12 cellular contexts compared by ENCODE assay signal in genomic region chr2:234970467-234970866, GRCh38. TPM values are rescaled to one million over a fixed set of nuclear protein-coding genes. Genes with fewer than 3 reads are reported as not detected.
DNase-seq lines count a peak whose midpoint lies in the region; ATAC-seq and TF ChIP-seq lines count a peak whose summit lies in the region.
"Had no signal": no experiment of that assay in that cellular context is flagged by ENCODE, and none has a peak within 500 bp of the region (broad histone marks: within the 10 kb centered on the region; RNA-seq: fewer than 3 reads in every experiment).

No MANE protein-coding gene starts in this region.

- intact Hi-C loops in Calu3 (cut with micrococcal nuclease; ENCODE audit: unreplicated experiment) (no loop called here), mucosa of descending colon (cut with DNase I, micrococcal nuclease) (no loop called here)

- TF ChIP-seq CTCF in Calu3 (IDR thresholded peaks at IDR 0.05; ENCODE audit: unreplicated experiment) (no peak), mucosa of descending colon (IDR thresholded peaks at IDR 0.05) (no peak)

- BruUV-seq in Calu3 (replicated peaks; lab: Mats Ljungman, UMichigan): no TSS peak

- H3K9me3 Mint-ChIP-seq in Calu3 (ENCODE audit: low read depth, unreplicated experiment): no peaks in the 10 kb centered on the region
- no peaks in the 10 kb centered on the region for H3K9me3 Mint-ChIP-seq in activated naive CD8-positive, alpha-beta T cell treated with anti-CD3 and anti-CD28 coated beads, Interleukin-2, amount 50 U/mL, for 24 hours
- H3K9me3 Mint-ChIP-seq: activated CD4-positive, alpha-beta T cell treated with anti-CD3 and anti-CD28 coated beads, Interleukin-2, amount 10 ng/mL, durations not matched to agents 24 days and 14 days had no signal

- CTCF ChIA-PET in Calu3 (lab: Charles Lee): no interaction called here

- H3K4me3 Mint-ChIP-seq in Calu3 (ENCODE audit: low read depth, unreplicated experiment): peak overlapping the region; percentile 61
- no peak overlapping the region for H3K4me3 Mint-ChIP-seq in activated naive CD8-positive, alpha-beta T cell treated with anti-CD3 and anti-CD28 coated beads, Interleukin-2, amount 50 U/mL, for 24 hours
- H3K4me3 Mint-ChIP-seq: activated CD4-positive, alpha-beta T cell treated with anti-CD3 and anti-CD28 coated beads, Interleukin-2, amount 10 ng/mL, durations not matched to agents 24 days and 14 days; CD14-positive monocyte had no signal

- peak; percentile 55 for DNase-seq in Calu3
- DNase-seq in MG63: peak; percentile 68
- no peak for DNase-seq in mucosa of descending colon
- no peak for DNase-seq in activated naive CD8-positive, alpha-beta T cell treated with anti-CD3 and anti-CD28 coated beads, Interleukin-2, amount 50 U/mL, for 24 hours
- no peak for DNase-seq in activated naive CD4-positive, alpha-beta T cell treated with anti-CD3 and anti-CD28 coated beads, Interleukin-2, amount 50 U/mL, for 16 hours
- DNase-seq in central memory CD4-positive, alpha-beta T cell: no peak
- DNase-seq: activated CD4-positive, alpha-beta T cell treated with anti-CD3 and anti-CD28 coated beads, Interleukin-2, amount 10 ng/mL, durations not matched to agents 24 days and 14 days; NCI-H524 treated with DMSO at 0.1 percent for 48 hours; transverse colon had no signal

- H3K36me3 ChIP-seq in MG63 (peaks cover 42% of the 10 kb centered on the region), mucosa of descending colon (ENCODE audit: low read depth) (no peaks in the 10 kb centered on the region)
- H3K36me3 ChIP-seq: transverse colon had no signal

- ATAC-seq in mucosa of descending colon: peak; percentile 70
- no peak for ATAC-seq in activated naive CD8-positive, alpha-beta T cell treated with anti-CD3 and anti-CD28 coated beads, Interleukin-2, amount 50 U/mL, for 24 hours
- no peak for ATAC-seq in GM19023 (IDR thresholded peaks at IDR 0.05; ENCODE audit: unreplicated experiment)

- H3K27ac Mint-ChIP-seq in Calu3 (ENCODE audit: unreplicated experiment): peak overlapping the region; percentile 58
- H3K27ac Mint-ChIP-seq in activated naive CD8-positive, alpha-beta T cell treated with anti-CD3 and anti-CD28 coated beads, Interleukin-2, amount 50 U/mL, for 24 hours: no peak overlapping the region
- H3K27ac Mint-ChIP-seq: activated CD4-positive, alpha-beta T cell treated with anti-CD3 and anti-CD28 coated beads, Interleukin-2, amount 10 ng/mL, durations not matched to agents 24 days and 14 days; CD14-positive monocyte had no signal

- peaks cover 22% of the 10 kb centered on the region for H3K4me1 ChIP-seq in mucosa of descending colon (ENCODE audit: low read depth)

- H3K4me3 ChIP-seq in MG63 (no peak overlapping the region), mucosa of descending colon (no peak overlapping the region)
- H3K4me3 ChIP-seq: transverse colon had no signal

- peak overlapping the region; percentile 25 for H3K27ac ChIP-seq in cingulate gyrus (ENCODE audit: low read depth, low read length)

- H3K9me3 ChIP-seq in MG63 (no peaks in the 10 kb centered on the region), mucosa of descending colon (no peaks in the 10 kb centered on the region)
- H3K9me3 ChIP-seq: transverse colon had no signal

- H3K27me3 ChIP-seq in MG63: no peaks in the 10 kb centered on the region
- H3K27me3 ChIP-seq: transverse colon had no signal

- H3K27me3 Mint-ChIP-seq in Calu3 (ENCODE audit: unreplicated experiment): no peaks in the 10 kb centered on the region
- peaks cover 9% of the 10 kb centered on the region for H3K27me3 Mint-ChIP-seq in activated naive CD8-positive, alpha-beta T cell treated with anti-CD3 and anti-CD28 coated beads, Interleukin-2, amount 50 U/mL, for 24 hours

- H3K4me1 Mint-ChIP-seq in Calu3 (ENCODE audit: low read depth, unreplicated experiment): peaks cover 39% of the 10 kb centered on the region
- H3K4me1 Mint-ChIP-seq in activated naive CD8-positive, alpha-beta T cell treated with anti-CD3 and anti-CD28 coated beads, Interleukin-2, amount 50 U/mL, for 24 hours: no peaks in the 10 kb centered on the region
- H3K4me1 Mint-ChIP-seq: activated CD4-positive, alpha-beta T cell treated with anti-CD3 and anti-CD28 coated beads, Interleukin-2, amount 10 ng/mL, durations not matched to agents 24 days and 14 days had no signal

- H3K36me3 Mint-ChIP-seq in Calu3 (ENCODE audit: insufficient read depth, unreplicated experiment): no peaks in the 10 kb centered on the region
- H3K36me3 Mint-ChIP-seq in activated naive CD8-positive, alpha-beta T cell treated with anti-CD3 and anti-CD28 coated beads, Interleukin-2, amount 50 U/mL, for 24 hours (ENCODE audit: low read depth): no peaks in the 10 kb centered on the region
- H3K36me3 Mint-ChIP-seq: CD14-positive monocyte had no signal

RNA-seq across cellular contexts. Expression of gene SH3BP4, which starts 18.6 kb away (rescaled TPM):
- total RNA-seq in Calu3 (2022) (35.0 and 36.9 TPM in 2 replicates), mucosa of descending colon (10 to 100 TPM; 18.0 to 30.4 (median 29.6) TPM)
- total RNA-seq in MG63 (2014; rRNA removed; shearing (Covaris generic); ENCODE audit: low replicate concordance): 34.2 and 39.5 TPM in 2 replicates

Comparison
In these comparisons a context has a peak if more than half of its experiments do, and no peak if none do; other contexts are left out.
1. DNase-seq: peak in Calu3 (single experiment) and MG63 (single experiment); none in mucosa of descending colon (0 of 3), activated naive CD8-positive, alpha-beta T cell treated with anti-CD3 and anti-CD28 coated beads, Interleukin-2, amount 50 U/mL, for 24 hours (single experiment), activated naive CD4-positive, alpha-beta T cell treated with anti-CD3 and anti-CD28 coated beads, Interleukin-2, amount 50 U/mL, for 16 hours (single experiment) and central memory CD4-positive, alpha-beta T cell (single experiment).